9 cellular contexts compared by ENCODE assay signal in genomic region chr20:59525500-59526241, GRCh38.
DNase-seq lines count a peak whose midpoint lies in the region; ATAC-seq, FAIRE-seq and TF ChIP-seq lines count a peak whose summit lies in the region.
"Had no signal": no experiment of that assay in that cellular context is flagged by ENCODE, and none has a peak within 500 bp of the region (broad histone marks: within the 10 kb centered on the region; RNA-seq: fewer than 3 reads in every experiment).

No MANE protein-coding gene starts in this region.

- H3K23me2 ChIP-seq in H1 (ENCODE audit: low read depth, low read length): no peaks in the 10 kb centered on the region

- H2BK20ac ChIP-seq in H1 (ENCODE audit: low read length): no peak overlapping the region

- no peaks in the 10 kb centered on the region for H3K79me1 ChIP-seq in H1 (ENCODE audit: low read depth, low read length)
- no peaks in the 10 kb centered on the region for H3K79me1 ChIP-seq in mesendoderm (ENCODE audit: low read length)

- no peaks in the 10 kb centered on the region for H3K9me3 Mint-ChIP-seq in activated T-cell treated with anti-CD3 and anti-CD28 coated beads, Interleukin-2, amount 50 U/mL, for 4 hours
- no peaks in the 10 kb centered on the region for H3K9me3 Mint-ChIP-seq in type B pancreatic cell

- H3K36me3 Mint-ChIP-seq in activated T-cell treated with anti-CD3 and anti-CD28 coated beads, Interleukin-2, amount 50 U/mL, for 4 hours (ENCODE audit: insufficient read depth): no peaks in the 10 kb centered on the region
- H3K36me3 Mint-ChIP-seq in type B pancreatic cell: no peaks in the 10 kb centered on the region

- H3K4me2 ChIP-seq in SK-N-SH: no peak overlapping the region
- H3K4me2 ChIP-seq in H1 (ENCODE audit: insufficient read depth in 1 of 2, low read depth in 2 of 2, low read length in 2 of 2): peak overlapping the region; percentile 38 to 42; a peak in 3 of 4 replicates
- no peak overlapping the region for H3K4me2 ChIP-seq in mesendoderm (ENCODE audit: low read length)

- H2AK5ac ChIP-seq in H1 (ENCODE audit: low read depth, low read length): no peak overlapping the region
- no peak overlapping the region for H2AK5ac ChIP-seq in mesendoderm (ENCODE audit: low read length)

- H3K9me3 ChIP-seq in SK-N-SH (no peaks in the 10 kb centered on the region), H1 (ENCODE audit: insufficient read depth in 2 of 2, low read depth in 1 of 2, low read length in 1 of 2) (no peaks in the 10 kb centered on the region)

- no peak overlapping the region for H3K4me3 Mint-ChIP-seq in activated T-cell treated with anti-CD3 and anti-CD28 coated beads, Interleukin-2, amount 50 U/mL, for 4 hours
- H3K4me3 Mint-ChIP-seq in type B pancreatic cell: peak overlapping the region; percentile 13

- H2BK15ac ChIP-seq in H1 (ENCODE audit: low read length) (no peak overlapping the region), mesendoderm (replicated peaks; ENCODE audit: low read depth) (no peak overlapping the region)

- H3K36me3 ChIP-seq in SK-N-SH (replicated peaks in 1 of 2; ENCODE audit: control insufficient read depth in 1 of 2, insufficient read depth in 2 of 2, low read length in 1 of 2) (no peaks in the 10 kb centered on the region), H1 (ENCODE audit: control insufficient read depth in 2 of 4, insufficient read depth in 4 of 4, low read length in 3 of 4) (no peaks in the 10 kb centered on the region), mesendoderm (ENCODE audit: control insufficient read depth, insufficient read depth, low read length) (no peaks in the 10 kb centered on the region)

- no peak overlapping the region for H3K56ac ChIP-seq in H1 (replicated peaks; ENCODE audit: insufficient read length, low read depth, low read length)
- no peak overlapping the region for H3K56ac ChIP-seq in mesendoderm (ENCODE audit: low read length)

- no peak overlapping the region; the same call in 1 of the 2 replicates for H4K8ac ChIP-seq in H1 (ENCODE audit: extremely low read depth, insufficient read depth, low read length)
- H4K8ac ChIP-seq in mesendoderm (ENCODE audit: low read depth, low read length): no peak overlapping the region

- no peak for TF ChIP-seq POLR2A in H1 (IDR thresholded peaks at IDR 0.05; ENCODE audit: control extremely low read depth in 1 of 2, low read depth in 2 of 2, low read length in 2 of 2)

- TF ChIP-seq CTCF in SK-N-SH (IDR thresholded peaks at IDR 0.05) (peak; percentile 82), H1 (IDR thresholded peaks at IDR 0.05; ENCODE audit: control extremely low read depth in 1 of 3, insufficient read depth in 1 of 3, low read depth in 1 of 3, low read length in 3 of 3) (peak; percentile 75 to 98 (median 80)), type B pancreatic cell (conservative IDR thresholded peaks at IDR 0.05) (peak; percentile 91)

- H3K18ac ChIP-seq in H1 (ENCODE audit: extremely low read depth, low read length) (no peak overlapping the region), mesendoderm (ENCODE audit: low read length) (no peak overlapping the region)

- no peak overlapping the region for H2BK5ac ChIP-seq in H1 (ENCODE audit: low read depth, low read length)
- no peak overlapping the region for H2BK5ac ChIP-seq in mesendoderm (ENCODE audit: low read length)

- TF ChIP-seq EP300 in SK-N-SH (IDR thresholded peaks at IDR 0.05; ENCODE audit: borderline replicate concordance in 1 of 2, low read depth in 1 of 2, low read length in 1 of 2) (no peak), H1 (IDR thresholded peaks at IDR 0.05; ENCODE audit: borderline replicate concordance in 1 of 2, low read depth in 2 of 2, low read length in 2 of 2) (no peak; a peak in 1 of 3 replicates)

- no peak for FAIRE-seq in H1 (lab: Jason Lieb, UNC)

- H2AFZ ChIP-seq in SK-N-SH (ENCODE audit: low read depth): no peak overlapping the region
- H2AFZ ChIP-seq in H1 (ENCODE audit: low read length): 0 out of 2 replicates have a peak overlapping the region, but pooled peaks have one; percentile 73

- TF ChIP-seq RAD21 in SK-N-SH (IDR thresholded peaks at IDR 0.05; ENCODE audit: low read length) (peak; percentile 79), H1 (IDR thresholded peaks at IDR 0.05 in 1 of 2, conservative IDR thresholded peaks at IDR 0.05 in 1 of 2; ENCODE audit: low read depth in 2 of 2, low read length in 2 of 2) (peak; percentile 66 to 80)

- H3K9me2 ChIP-seq in SK-N-SH: no peaks in the 10 kb centered on the region

- H3K4me1 ChIP-seq in SK-N-SH (ENCODE audit: control insufficient read depth in 1 of 2, insufficient read depth in 2 of 2, low read depth in 1 of 2, low read length in 1 of 2): peaks cover 0 to 9% of the 10 kb centered on the region in 2 experiments; a peak in 1 of 4 replicates
- peaks cover 0 to 6% (median 0%) of the 10 kb centered on the region in 4 experiments; a peak in 2 of 7 replicates for H3K4me1 ChIP-seq in H1 (replicated peaks in 1 of 4; ENCODE audit: control insufficient read depth in 3 of 4, insufficient read depth in 4 of 4, low read length in 3 of 4)
- no peaks in the 10 kb centered on the region for H3K4me1 ChIP-seq in mesendoderm (ENCODE audit: control insufficient read depth, low read depth, low read length)

- H4K20me1 ChIP-seq in SK-N-SH (ENCODE audit: insufficient read depth): no peaks in the 10 kb centered on the region
- peaks cover 0 to 3% of the 10 kb centered on the region in 2 experiments for H4K20me1 ChIP-seq in H1 (replicated peaks in 1 of 2; ENCODE audit: control insufficient read depth in 1 of 2, insufficient read depth in 2 of 2, low read length in 2 of 2)

- peak overlapping the region in 1 of 2 experiments; percentile 14; a peak in 2 of 4 replicates for H3K4me3 ChIP-seq in SK-N-SH (ENCODE audit: low read depth in 2 of 2, low read length in 1 of 2)
- H3K4me3 ChIP-seq in H1 (ENCODE audit: extremely low read depth in 1 of 4, insufficient read depth in 2 of 4, low read depth in 3 of 4, low read length in 4 of 4): peak overlapping the region in 2 of 4 experiments; percentile 6 to 24; a peak in 4 of 8 replicates
- H3K4me3 ChIP-seq in mesendoderm (ENCODE audit: low read length): no peak overlapping the region

- POLR2A ChIA-PET in SK-N-SH (lab: Yijun Ruan, JAX): interaction anchor here (1.2 kb wide), 1 partner anchor 11 kb away, joined by 3 read pairs; no protein-coding TSS in a partner anchor
- POLR2A ChIA-PET in H1 (lab: Charles Lee; ENCODE audit: partially characterized antibody): no interaction called here

- no peak overlapping the region for H2BK12ac ChIP-seq in H1 (ENCODE audit: low read depth, low read length)

- H3K9ac ChIP-seq in SK-N-SH (no peak overlapping the region), H1 (replicated peaks in 1 of 4; ENCODE audit: extremely low read depth in 1 of 4, low read depth in 3 of 4, low read length in 3 of 4) (no peak overlapping the region), mesendoderm (ENCODE audit: low read length) (no peak overlapping the region)

- H4K5ac ChIP-seq in H1 (ENCODE audit: insufficient read length, low read depth, low read length): no peak overlapping the region
- no peak overlapping the region for H4K5ac ChIP-seq in mesendoderm (ENCODE audit: low read length)

- no peak overlapping the region for H4K91ac ChIP-seq in H1 (replicated peaks; ENCODE audit: insufficient read length, low read length)

- ATAC-seq in activated T-cell treated with anti-CD3 and anti-CD28 coated beads, Interleukin-2, amount 50 U/mL, for 4 hours: no peak
- ATAC-seq in GM18519 (IDR thresholded peaks at IDR 0.05; ENCODE audit: low FRiP score, unreplicated experiment): no peak

- no peaks in the 10 kb centered on the region for H3F3A ChIP-seq in SK-N-SH (replicated peaks; ENCODE audit: insufficient read depth)

- no peak overlapping the region for H3K23ac ChIP-seq in H1 (ENCODE audit: insufficient read length)
- no peak overlapping the region for H3K23ac ChIP-seq in mesendoderm (ENCODE audit: low read length)

- no peak overlapping the region for H2BK120ac ChIP-seq in H1 (replicated peaks; ENCODE audit: low read depth, low read length)
- no peak overlapping the region for H2BK120ac ChIP-seq in mesendoderm (ENCODE audit: low read depth, low read length)

- no peak overlapping the region for H3K4ac ChIP-seq in H1 (replicated peaks; ENCODE audit: insufficient read length, low read depth, low read length)
- H3K4ac ChIP-seq in mesendoderm (ENCODE audit: low read depth, low read length): no peak overlapping the region

- H3K4me1 Mint-ChIP-seq in activated T-cell treated with anti-CD3 and anti-CD28 coated beads, Interleukin-2, amount 50 U/mL, for 4 hours (ENCODE audit: low read depth): peaks cover 2% of the 10 kb centered on the region
- peaks cover 12% of the 10 kb centered on the region for H3K4me1 Mint-ChIP-seq in type B pancreatic cell (ENCODE audit: unreplicated experiment)

- H3K27ac ChIP-seq in SK-N-SH (ENCODE audit: low read depth in 2 of 2, low read length in 1 of 2) (no peak overlapping the region), H1 (ENCODE audit: low read depth, low read length) (no peak overlapping the region), mesendoderm (ENCODE audit: low read depth, low read length) (no peak overlapping the region)
- H3K27ac ChIP-seq: epithelial cell of prostate had no signal

- WGBS in SK-N-SH (ENCODE audit: low lambda C conversion rate): 5% methylated on average over 21 of the region's 31 CpGs
- WGBS in H1 (ENCODE audit: extremely low coverage in 1 of 2, insufficient coverage in 1 of 2, insufficient read length in 1 of 2, insufficient replicate concordance in 2 of 2, low coverage in 1 of 2, low lambda C conversion rate in 2 of 2, missing lambda C conversion rate in 1 of 2), 2 experiments: 20% methylated on average over 27 of the region's 31 CpGs; no CpG with 5 or more reads in 1 of the 2 experiments
- no CpG with 5 or more reads among the region's 31 CpGs for WGBS in mesendoderm (ENCODE audit: extremely low coverage, insufficient coverage, low lambda C conversion rate)

- CTCF ChIA-PET in SK-N-SH (lab: Yijun Ruan, JAX) (interaction anchor here (0.6 to 8.1 kb wide), 28 partner anchors 10 to 392 kb away, joined by 3 to 155 read pairs (median 4); no protein-coding TSS in a partner anchor), H1 (lab: Charles Lee; ENCODE audit: partially characterized antibody) (interaction anchor here (0.7 to 6.1 kb wide), 14 partner anchors 9 to 660 kb away, joined by 3 to 86 read pairs (median 4); no protein-coding TSS in a partner anchor)

- H3K79me2 ChIP-seq in SK-N-SH (ENCODE audit: insufficient read depth) (no peaks in the 10 kb centered on the region), H1 (ENCODE audit: control insufficient read depth in 1 of 2, insufficient read depth in 2 of 2, low read length in 2 of 2) (no peaks in the 10 kb centered on the region), mesendoderm (ENCODE audit: control insufficient read depth, insufficient read depth, low read length) (no peaks in the 10 kb centered on the region)

- DNase-seq in activated T-cell treated with anti-CD3 and anti-CD28 coated beads for 4 hours (peak; percentile 7), LoVo (ENCODE audit: low spot score) (peak; percentile 54), SK-N-SH (peak; percentile 83), H1 (ENCODE audit: low read depth in 1 of 2, low spot score in 2 of 2) (peak in 1 of 2 experiments; percentile 87), mesendoderm (peak; percentile 71), type B pancreatic cell (ENCODE audit: extremely low spot score, unreplicated experiment) (peak; percentile 82)
- no peak for DNase-seq in activated T-cell treated with anti-CD3 and anti-CD28 coated beads, Interleukin-2, amount 50 U/mL, for 4 hours

- H3K27ac Mint-ChIP-seq in type B pancreatic cell: no peak overlapping the region

- H3K27me3 ChIP-seq in SK-N-SH (ENCODE audit: insufficient read depth): no peaks in the 10 kb centered on the region
- H3K27me3 ChIP-seq in H1 (replicated peaks in 1 of 4; ENCODE audit: control insufficient read depth in 3 of 4, extremely low read depth in 1 of 4, insufficient read depth in 3 of 4, low read length in 3 of 4): peaks cover 0 to 8% (median 5%) of the 10 kb centered on the region in 4 experiments; a peak in 5 of 7 replicates
- no peaks in the 10 kb centered on the region for H3K27me3 ChIP-seq in mesendoderm (ENCODE audit: insufficient read depth, low read length, poor library complexity)

- H3K14ac ChIP-seq in H1 (ENCODE audit: insufficient read length): no peak overlapping the region

- H3K27me3 Mint-ChIP-seq in activated T-cell treated with anti-CD3 and anti-CD28 coated beads, Interleukin-2, amount 50 U/mL, for 4 hours (ENCODE audit: low read depth): peaks cover 40% of the 10 kb centered on the region
- H3K27me3 Mint-ChIP-seq in type B pancreatic cell: peaks cover 81% of the 10 kb centered on the region

Comparison
In these comparisons a context has a peak if more than half of its experiments do, and no peak if none do; other contexts are left out.
1. H3K4me2 ChIP-seq: peak in H1 (2 of 2); none in SK-N-SH (single experiment) and mesendoderm (single experiment).
2. Peak in every context shown above with its lines, with median percentiles within 50 percentile points of each other: CTCF ChIP-seq.